Comparison of ENCODE assay signal across 8 cellular contexts in the genomic region with DNA sequence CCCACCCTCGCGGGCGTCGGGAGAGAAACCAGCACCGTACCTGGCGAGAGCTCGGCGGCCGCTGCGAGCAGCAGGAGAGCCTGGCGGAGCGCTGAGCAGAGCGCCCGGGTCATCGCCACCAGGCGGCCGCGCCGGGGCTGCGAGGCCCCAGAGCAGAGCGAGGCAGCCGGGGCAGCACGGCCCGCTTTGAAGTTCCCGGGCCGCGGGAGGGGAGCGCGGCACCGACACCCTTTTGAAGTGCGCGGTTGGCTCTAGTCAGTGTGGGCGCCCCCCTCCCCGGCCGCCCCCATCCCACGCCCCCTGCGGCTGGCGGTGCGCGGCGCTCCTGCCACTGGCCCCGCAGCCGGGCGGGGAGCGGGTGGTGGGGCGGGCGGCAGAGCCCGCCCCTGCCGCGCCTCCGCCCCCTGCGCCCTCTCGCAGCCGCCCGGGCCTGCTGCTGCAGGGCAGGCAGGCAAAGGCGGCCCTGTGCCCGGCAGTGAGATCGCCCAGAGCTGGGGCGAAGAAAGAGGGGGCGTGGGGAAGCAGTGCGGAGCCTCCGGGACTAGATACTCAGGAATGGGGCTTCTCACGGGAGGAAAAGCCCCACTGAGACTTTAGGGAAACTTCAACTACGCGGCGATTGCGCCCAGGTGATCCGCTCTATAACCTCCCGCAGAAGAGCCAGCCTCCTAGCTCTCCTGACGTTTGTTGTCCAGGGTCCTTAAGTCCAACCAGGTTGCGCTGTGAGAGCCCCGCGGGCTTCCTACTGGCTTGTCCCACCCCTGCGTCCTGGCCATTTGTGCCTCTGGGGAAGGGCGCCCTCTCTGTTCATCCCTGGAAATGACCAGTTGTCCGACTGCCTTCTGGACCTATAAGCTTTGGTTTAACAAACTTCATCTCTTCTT. TPM values are rescaled to one million over a fixed set of nuclear protein-coding genes. Genes with fewer than 3 reads are reported as not detected.
A peak's percentile ranks its signal among the peaks of the same experiment; 100 is the strongest.
DNase-seq lines count a peak whose midpoint lies in the region; ATAC-seq, FAIRE-seq and TF ChIP-seq lines count a peak whose summit lies in the region.

A gene (minus strand): TSS at position 333 of the 884 bp plus-strand sequence. CDS start 220 bp downstream, at position 113.

- peaks cover 3% of the 10 kb centered on the region for H3K36me3 Mint-ChIP-seq in T-helper 2 cell treated with Interferon-gamma antibody and Interleukin-4, amounts not matched to agents 5 μg/mL and 100 μg/mL, for 36 hours (ENCODE audit: low read depth)

- peaks cover 5% of the 10 kb centered on the region for H3K9me3 Mint-ChIP-seq in T-helper 2 cell treated with Interferon-gamma antibody and Interleukin-4, amounts not matched to agents 5 μg/mL and 100 μg/mL, for 36 hours

- DNase-seq in GM12864 (ENCODE audit: low read depth): no peak
- peak; percentile 7 for DNase-seq in HFF-Myc (ENCODE audit: extremely low read depth, low read depth)
- DNase-seq in MV-4-11 (lab: John Stamatoyannopoulos, UW): peak; percentile 22
- peak; percentile 56 for DNase-seq in T-helper 2 cell treated with Interferon-gamma antibody and Interleukin-4, amounts not matched to agents 5 μg/mL and 100 μg/mL, for 36 hours (ENCODE audit: low spot score)
- peak; percentile 64 to 69 (median 66) for DNase-seq in K562 (ENCODE audit: extremely low read depth in 1 of 4, low spot score in 3 of 4)
- DNase-seq in iPS DF 4.7 (ENCODE audit: extremely low read depth, low spot score): peak; percentile 79
- DNase-seq in sciatic nerve (ENCODE audit: low spot score): peak; percentile 64
- no peak for DNase-seq in cortex of kidney (lab: John Stamatoyannopoulos, UW)

- no peaks in the 10 kb centered on the region for H4K20me1 ChIP-seq in K562 (replicated peaks; ENCODE audit: control insufficient read depth, insufficient read depth, low read length)

- TF ChIP-seq EP300 in K562 (IDR thresholded peaks at IDR 0.05; ENCODE audit: low read length): no peak

- H3K9ac ChIP-seq in K562 (ENCODE audit: insufficient read depth in 1 of 2, low read depth in 2 of 2, low read length in 2 of 2): peak within 1 kb of the TSS; percentile 5 to 87; a peak in 2 of 4 replicates

- peak within 1 kb of the TSS; percentile 91 for H3K4me3 Mint-ChIP-seq in T-helper 2 cell treated with Interferon-gamma antibody and Interleukin-4, amounts not matched to agents 5 μg/mL and 100 μg/mL, for 36 hours

- peak; percentile 60 for TF ChIP-seq CTCF in GM12864 (IDR thresholded peaks at IDR 0.05; ENCODE audit: low read depth, low read length, missing control alignments)
- peak; percentile 61 for TF ChIP-seq CTCF in HFF-Myc (IDR thresholded peaks at IDR 0.05; ENCODE audit: low read depth, low read length, missing control alignments)
- peak; percentile 61 to 86 (median 62) for TF ChIP-seq CTCF in K562 (IDR thresholded peaks at IDR 0.05 in 2 of 3, conservative IDR thresholded peaks at IDR 0.05 in 1 of 3; ENCODE audit: insufficient read depth in 2 of 3, low read depth in 1 of 3, low read length in 3 of 3)

- H3K27ac ChIP-seq in K562 (ENCODE audit: extremely low read depth, low read depth, low read length): no peak within 1 kb of the TSS

- CTCF ChIA-PET in K562 (lab: Yijun Ruan, JAX; ENCODE audit: low intra/inter-chr PET ratio): interaction anchor here (0.7 kb wide), 1 partner anchor 158 kb away, joined by 4 read pairs; no protein-coding TSS in a partner anchor

- 3% methylated on average over 42 of the region's 76 CpGs for WGBS in K562 (ENCODE audit: insufficient coverage, low coverage, missing lambda C conversion rate)

- H3K9me1 ChIP-seq in K562 (ENCODE audit: control insufficient read depth, insufficient read depth, low read length): no peaks in the 10 kb centered on the region

- peak; percentile 95 for ATAC-seq in K562
- peak; percentile 77 for ATAC-seq in sciatic nerve

- H3K9me3 ChIP-seq in K562 (replicated peaks; ENCODE audit: control insufficient read depth, insufficient read depth, low read depth, low read length): no peaks in the 10 kb centered on the region

- TF ChIP-seq RAD21 in K562 (CRISPR knock-in tag; conservative IDR thresholded peaks at IDR 0.05 in 1 of 2, IDR thresholded peaks at IDR 0.05 in 1 of 2): peak in 1 of 2 experiments; percentile 34; a peak in 1 of 4 replicates

- peaks cover 0 to 13% of the 10 kb centered on the region in 2 experiments; a peak in 2 of 5 replicates for H3K4me1 ChIP-seq in K562 (replicated peaks in 1 of 2; ENCODE audit: control insufficient read depth in 2 of 2, insufficient read depth in 2 of 2, low read length in 2 of 2)

- H3K27me3 Mint-ChIP-seq in T-helper 2 cell treated with Interferon-gamma antibody and Interleukin-4, amounts not matched to agents 5 μg/mL and 100 μg/mL, for 36 hours (ENCODE audit: low read depth): peaks cover 24% of the 10 kb centered on the region

- peaks cover 13 to 16% of the 10 kb centered on the region in 2 experiments for H3K27me3 ChIP-seq in K562 (ENCODE audit: control insufficient read depth in 2 of 2, insufficient read depth in 2 of 2, low read length in 2 of 2)

- peak; percentile 19 for FAIRE-seq in K562 (lab: Jason Lieb, UNC)

- in situ Hi-C loops in K562 (cut with MboI): no loop called here

- no peaks in the 10 kb centered on the region for H3K79me2 ChIP-seq in K562 (ENCODE audit: control insufficient read depth, insufficient read depth, low read length)

- H3K4me2 ChIP-seq in K562 (ENCODE audit: insufficient read depth, low read length): peak within 1 kb of the TSS; percentile 82

- no peaks in the 10 kb centered on the region for H3K36me3 ChIP-seq in K562 (ENCODE audit: control insufficient read depth, insufficient read depth, low read length)

- peaks cover 24% of the 10 kb centered on the region for H3K4me1 Mint-ChIP-seq in T-helper 2 cell treated with Interferon-gamma antibody and Interleukin-4, amounts not matched to agents 5 μg/mL and 100 μg/mL, for 36 hours (ENCODE audit: low read depth)

- peak within 1 kb of the TSS; percentile 85 for H2AFZ ChIP-seq in K562 (ENCODE audit: low read depth, low read length)

- intact Hi-C loops in K562 (cut with micrococcal nuclease): loop anchor here (5.0 kb wide), 1 partner anchor 124 kb away; no protein-coding TSS in a partner anchor
- intact Hi-C loops in sciatic nerve (cut with DNase I): no loop called here

- POLR2A ChIA-PET in K562 (lab: Yijun Ruan, JAX): interaction anchor here (1.0 to 2.2 kb wide), 3 partner anchors 8 to 30 kb away, joined by 3 to 4 read pairs (median 4); no protein-coding TSS in a partner anchor

- TF ChIP-seq POLR2A in K562 (conservative IDR thresholded peaks at IDR 0.05): no peak

- no TSS peak for BruUV-seq in K562 (replicated peaks; lab: Mats Ljungman, UMichigan)

- H3K27ac Mint-ChIP-seq in T-helper 2 cell treated with Interferon-gamma antibody and Interleukin-4, amounts not matched to agents 5 μg/mL and 100 μg/mL, for 36 hours: peak within 1 kb of the TSS; percentile 41

- H3K4me3 ChIP-seq in GM12864 (ENCODE audit: low read depth, low read length): peak within 1 kb of the TSS; percentile 33
- H3K4me3 ChIP-seq in HFF-Myc (replicated peaks; ENCODE audit: low read depth, low read length): peak within 1 kb of the TSS; percentile 37
- peak within 1 kb of the TSS; percentile 48 for H3K4me3 ChIP-seq in K562

TF ChIP-seq in K562, 482 proteins besides CTCF, POLR2A, EP300 and RAD21 (continues in another document):
- TF ChIP-seq SMC3 (conservative IDR thresholded peaks at IDR 0.05; ENCODE audit: insufficient read depth, low read depth, low read length): 0 out of 2 replicates have a peak, but pooled peaks have one; percentile 31
- TF ChIP-seq, protein P1, sequence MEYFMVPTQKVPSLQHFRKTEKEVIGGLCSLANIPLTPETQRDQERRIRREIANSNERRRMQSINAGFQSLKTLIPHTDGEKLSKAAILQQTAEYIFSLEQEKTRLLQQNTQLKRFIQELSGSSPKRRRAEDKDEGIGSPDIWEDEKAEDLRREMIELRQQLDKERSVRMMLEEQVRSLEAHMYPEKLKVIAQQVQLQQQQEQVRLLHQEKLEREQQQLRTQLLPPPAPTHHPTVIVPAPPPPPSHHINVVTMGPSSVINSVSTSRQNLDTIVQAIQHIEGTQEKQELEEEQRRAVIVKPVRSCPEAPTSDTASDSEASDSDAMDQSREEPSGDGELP (CRISPR knock-in tag; IDR thresholded peaks at IDR 0.05; ENCODE audit: borderline replicate concordance): 0 out of 2 replicates have a peak, but pooled peaks have one; percentile 13
- peak; percentile 34; the same call in 1 of the 2 replicates for TF ChIP-seq PHF8 (IDR thresholded peaks at IDR 0.05; ENCODE audit: borderline replicate concordance, low read length)
- peak; percentile 20; the same call in 1 of the 2 replicates for TF ChIP-seq ZBTB7A (IDR thresholded peaks at IDR 0.05; ENCODE audit: borderline replicate concordance, control insufficient read depth, low read depth, low read length)
- no peak for TF ChIP-seq HLTF (IDR thresholded peaks at IDR 0.05)
- TF ChIP-seq, protein P2, sequence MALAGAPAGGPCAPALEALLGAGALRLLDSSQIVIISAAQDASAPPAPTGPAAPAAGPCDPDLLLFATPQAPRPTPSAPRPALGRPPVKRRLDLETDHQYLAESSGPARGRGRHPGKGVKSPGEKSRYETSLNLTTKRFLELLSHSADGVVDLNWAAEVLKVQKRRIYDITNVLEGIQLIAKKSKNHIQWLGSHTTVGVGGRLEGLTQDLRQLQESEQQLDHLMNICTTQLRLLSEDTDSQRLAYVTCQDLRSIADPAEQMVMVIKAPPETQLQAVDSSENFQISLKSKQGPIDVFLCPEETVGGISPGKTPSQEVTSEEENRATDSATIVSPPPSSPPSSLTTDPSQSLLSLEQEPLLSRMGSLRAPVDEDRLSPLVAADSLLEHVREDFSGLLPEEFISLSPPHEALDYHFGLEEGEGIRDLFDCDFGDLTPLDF (CRISPR knock-in tag; IDR thresholded peaks at IDR 0.05): no peak

RNA-seq across cellular contexts. Expression of the gene that starts here (rescaled TPM):
- 0.39 and 0.95 TPM in 2 replicates for total RNA-seq in K562 (2011; cell fraction: chromatin; rRNA removed; ENCODE audit: low replicate concordance)
- total RNA-seq in K562 (2011; cell fraction: nucleolus; rRNA removed): under 0.01 and 0.39 TPM in 2 replicates
- 0.29 and 0.31 TPM in 2 replicates for total RNA-seq in K562 (2011; cell fraction: nucleoplasm; rRNA removed)
- total RNA-seq in K562 (2014; rRNA removed) (0.05 and 0.29 TPM in 2 replicates), K562 (2014; rRNA removed; fragmentation: Illumina TruSeq; extraction: Trizol) (0.26 and 0.33 TPM in 2 replicates), K562 (2015; rRNA removed; fragmentation: Illumina TruSeq; extraction: Trizol) (0.14 and 0.19 TPM in 2 replicates), K562 (2021) (0.36 and 0.58 TPM in 2 replicates), sciatic nerve (2.8 TPM)
- polyA plus RNA-seq in K562 (2011; rRNA removed) (0.15 and 0.28 TPM in 2 replicates), K562 (2014; fragmentation: Illumina TruSeq; extraction: Trizol) (0.21 and 0.44 TPM in 2 replicates), K562 (2014; fragmentation: Nextera tagmentation; extraction: Ambion mirVana) (under 1 TPM; 0.21 to 0.32 TPM), K562 (2014; rRNA removed) (0.03 and 0.38 TPM in 2 replicates)
- polyA plus RNA-seq in K562 (2011; cell fraction: cytosol; rRNA removed): 0.06 and 0.09 TPM in 2 replicates
- polyA plus RNA-seq in K562 (2011; cell fraction: nucleus; rRNA removed): 0.23 and 0.44 TPM in 2 replicates
- polyA plus RNA-seq in K562 (2012): 0.22 and 0.57 TPM in 2 replicates
- 0.56 and 1.3 TPM in 2 replicates for polyA minus RNA-seq in K562 (2011; rRNA and poly(A)+ RNA removed)
- polyA minus RNA-seq in K562 (2011; cell fraction: cytosol; rRNA and poly(A)+ RNA removed): 0.19 TPM in 1 of 2 replicates, not detected in the other
- 0.13 and 0.22 TPM in 2 replicates for polyA minus RNA-seq in K562 (2011; cell fraction: nucleus; rRNA and poly(A)+ RNA removed)

Comparison
In these comparisons a context has a peak if more than half of its experiments do, and no peak if none do; other contexts are left out.
1. DNase-seq: peak in HFF-Myc (single experiment), MV-4-11 (single experiment), T-helper 2 cell treated with Interferon-gamma antibody and Interleukin-4, amounts not matched to agents 5 μg/mL and 100 μg/mL, for 36 hours (single experiment), K562 (4 of 4), iPS DF 4.7 (single experiment) and sciatic nerve (single experiment); none in GM12864 (single experiment) and cortex of kidney (single experiment).
2. Peak in every context shown above with its lines, with median percentiles within 50 percentile points of each other: H3K4me3 ChIP-seq and CTCF ChIP-seq.